Comparison of ENCODE assay signal across 21 cellular contexts in genomic region chr19:32457540-32457939, GRCh38.
"Had no signal": no experiment of that assay in that cellular context is flagged by ENCODE, and none has a peak within 500 bp of the region (broad histone marks: within the 10 kb centered on the region; RNA-seq: fewer than 3 reads in every experiment).

No MANE protein-coding gene starts in this region.

- H3K27me3 Mint-ChIP-seq: stimulated activated naive CD8-positive, alpha-beta T cell treated with anti-CD3 and anti-CD28 coated beads, Interleukin-15, Interleukin-2, amounts not matched to agents 100 ng/mL and 50 ng/mL, for 24 hours had no signal

- H3K27ac ChIP-seq: body of pancreas, foreskin keratinocyte, parathyroid adenoma, tibial artery, WERI-Rb-1 had no signal

- DNase-seq: activated CD4-positive, alpha-beta T cell treated with anti-CD3 and anti-CD28 coated beads for 1 hour; activated CD4-positive, alpha-beta T cell treated with anti-CD3 and anti-CD28 coated beads, Interleukin-2, amount 50 U/mL, for 1 hour; activated CD8-positive, alpha-beta memory T cell treated with anti-CD3 and anti-CD28 coated beads for 24 hours; activated CD8-positive, alpha-beta memory T cell treated with anti-CD3 and anti-CD28 coated beads, Interleukin-2, amount 50 U/mL, for 4 hours; activated naive CD4-positive, alpha-beta T cell treated with Interleukin-2 at 50 U/mL for 16 hours; activated T-cell treated with anti-CD3 and anti-CD28 coated beads, Interleukin-2, amount 50 U/mL, for 4 hours; amygdala; body of pancreas; dermis blood vessel endothelial cell; effector CD8-positive, alpha-beta T cell; foreskin keratinocyte; left colon; mesenchymal stem cell; nucleus accumbens; right cardiac atrium; stimulated activated CD4-positive, alpha-beta T cell treated with anti-CD3 and anti-CD28 coated beads, Interleukin-1b, Interleukin-23, amount 100 ng/mL, for 48 hours; substantia nigra; tibial artery; WERI-Rb-1 had no signal

- H3K4me3 Mint-ChIP-seq: activated T-cell treated with anti-CD3 and anti-CD28 coated beads, Interleukin-2, amount 50 U/mL, for 4 hours; stimulated activated naive CD8-positive, alpha-beta T cell treated with anti-CD3 and anti-CD28 coated beads, Interleukin-15, Interleukin-2, amounts not matched to agents 100 ng/mL and 50 ng/mL, for 24 hours had no signal

- H3K4me3 ChIP-seq: body of pancreas, tibial artery had no signal

- H3K27ac Mint-ChIP-seq: stimulated activated naive CD8-positive, alpha-beta T cell treated with anti-CD3 and anti-CD28 coated beads, Interleukin-15, Interleukin-2, amounts not matched to agents 100 ng/mL and 50 ng/mL, for 24 hours had no signal

- H3K9me3 ChIP-seq: body of pancreas, tibial artery had no signal

- ATAC-seq: activated T-cell treated with anti-CD3 and anti-CD28 coated beads, Interleukin-2, amount 50 U/mL, for 4 hours; body of pancreas; foreskin keratinocyte; left colon; right cardiac atrium had no signal

- H3K4me1 ChIP-seq: body of pancreas, foreskin keratinocyte, parathyroid adenoma, tibial artery had no signal

- H3K27me3 ChIP-seq: body of pancreas, foreskin keratinocyte, tibial artery had no signal

- H3K9ac ChIP-seq: parathyroid adenoma had no signal

- H3K9me3 Mint-ChIP-seq: activated T-cell treated with anti-CD3 and anti-CD28 coated beads, Interleukin-2, amount 50 U/mL, for 4 hours; stimulated activated naive CD8-positive, alpha-beta T cell treated with anti-CD3 and anti-CD28 coated beads, Interleukin-15, Interleukin-2, amounts not matched to agents 100 ng/mL and 50 ng/mL, for 24 hours had no signal
